18 cellular contexts compared by ENCODE assay signal in genomic region chr6:164693934-164694333, GRCh38.
DNase-seq lines count a peak whose midpoint lies in the region; ATAC-seq lines count a peak whose summit lies in the region.
"Had no signal": no experiment of that assay in that cellular context is flagged by ENCODE, and none has a peak within 500 bp of the region (broad histone marks: within the 10 kb centered on the region; RNA-seq: fewer than 3 reads in every experiment).

No MANE protein-coding gene starts in this region.

- WGBS in trophoblast cell (ENCODE audit: extremely low coverage, insufficient coverage, insufficient read length) = no CpG with 5 or more reads among the region's 4 CpGs

- H3K27ac ChIP-seq in HUES48 (ENCODE audit: low read depth, low read length) (peak overlapping the region; percentile 81), trophoblast cell (ENCODE audit: low read depth, low read length) (no peak overlapping the region)
- H3K27ac ChIP-seq: PC-9, prostate gland, VCaP had no signal

- intact Hi-C loops in left cardiac atrium (cut with DNase I) = no loop called here

- H4K12ac ChIP-seq in trophoblast cell (ENCODE audit: low read depth, low read length) = no peak overlapping the region

- H3K36me3 ChIP-seq in HUES48 (ENCODE audit: control insufficient read depth, insufficient read depth, low read length) (no peaks in the 10 kb centered on the region), trophoblast cell (ENCODE audit: control insufficient read depth in 1 of 2, insufficient read depth in 2 of 2, low read length in 2 of 2) (no peaks in the 10 kb centered on the region)
- H3K36me3 ChIP-seq: prostate gland had no signal

- H3K14ac ChIP-seq in trophoblast cell (ENCODE audit: low read length) = no peak overlapping the region

- ATAC-seq in left cardiac atrium (peak in 1 of 2 donors; percentile 77), HG03097 (IDR thresholded peaks at IDR 0.05; ENCODE audit: low FRiP score, unreplicated experiment) (no peak)
- ATAC-seq: activated CD8-positive, alpha-beta T cell treated with anti-CD3 and anti-CD28 coated beads, Interleukin-2, amount 10 ng/mL, durations not matched to agents 7 days and 5 days; HCT116; K562; stimulated activated naive CD8-positive, alpha-beta T cell treated with anti-CD3 and anti-CD28 coated beads, Interleukin-15, amount 100 ng/mL, for 72 hours had no signal

- no peak overlapping the region for H2AFZ ChIP-seq in trophoblast cell (ENCODE audit: insufficient read depth, low read length, poor library complexity)
- H2AFZ ChIP-seq: PC-9 had no signal

- no peak overlapping the region for H2BK5ac ChIP-seq in trophoblast cell (ENCODE audit: low read depth, low read length, poor library complexity)

- H3K4me1 ChIP-seq in HUES48 (ENCODE audit: control insufficient read depth, insufficient read depth, low read length) (peaks cover 42% of the 10 kb centered on the region), trophoblast cell (ENCODE audit: control insufficient read depth in 1 of 2, insufficient read depth in 2 of 2, low read length in 2 of 2) (no peaks in the 10 kb centered on the region)
- H3K4me1 ChIP-seq: prostate gland had no signal

- no peak overlapping the region for H2AK5ac ChIP-seq in trophoblast cell (ENCODE audit: low read length)

- no peak overlapping the region for H3K4ac ChIP-seq in trophoblast cell (ENCODE audit: low read depth, low read length)

- H2BK120ac ChIP-seq in trophoblast cell (ENCODE audit: insufficient read depth, low read length, poor library complexity) = no peak overlapping the region

- H2BK12ac ChIP-seq in trophoblast cell (ENCODE audit: low read length) = no peak overlapping the region

- H3K4me2 ChIP-seq in trophoblast cell (ENCODE audit: low read length) = no peak overlapping the region
- H3K4me2 ChIP-seq: PC-9 had no signal

- H3K23ac ChIP-seq in trophoblast cell (ENCODE audit: low read length) = no peak overlapping the region

- H3K79me1 ChIP-seq in trophoblast cell (ENCODE audit: low read length) = no peaks in the 10 kb centered on the region

- no peak overlapping the region for H3K18ac ChIP-seq in trophoblast cell (ENCODE audit: low read length)

- no peak overlapping the region for H4K91ac ChIP-seq in trophoblast cell (ENCODE audit: low read depth, low read length)

- no peak overlapping the region for H4K8ac ChIP-seq in trophoblast cell (ENCODE audit: low read depth, low read length)

- DNase-seq in amygdala (lab: John Stamatoyannopoulos, UW) = peak in 46 of 56 donors; percentile 7 to 80 (median 38)
- peak; percentile 19 for DNase-seq in left cardiac atrium
- peak; percentile 99 for DNase-seq in pons (ENCODE audit: low spot score)
- DNase-seq in activated CD8-positive, alpha-beta memory T cell treated with anti-CD3 and anti-CD28 coated beads for 24 hours = no peak
- DNase-seq in trophoblast cell = no peak
- DNase-seq: activated CD8-positive, alpha-beta T cell treated with anti-CD3 and anti-CD28 coated beads, Interleukin-2, amount 10 ng/mL, durations not matched to agents 7 days and 5 days; aorta; effector memory CD4-positive, alpha-beta T cell; NCI-H187; NCI-H526; PC-9; stimulated activated naive CD8-positive, alpha-beta T cell treated with anti-CD3 and anti-CD28 coated beads, Interleukin-15, amount 100 ng/mL, for 72 hours had no signal

- H3K27me3 ChIP-seq in HUES48 (ENCODE audit: control insufficient read depth, insufficient read depth, low read length) (no peaks in the 10 kb centered on the region), trophoblast cell (ENCODE audit: insufficient read depth, low read length) (no peaks in the 10 kb centered on the region)

- H3K4me3 ChIP-seq in HUES48 (ENCODE audit: low read depth, low read length) (peak overlapping the region; percentile 23), trophoblast cell (ENCODE audit: low read depth, low read length) (no peak overlapping the region)
- H3K4me3 ChIP-seq: K562, PC-9, prostate gland had no signal

- H3K79me2 ChIP-seq in trophoblast cell (ENCODE audit: control insufficient read depth, insufficient read depth, low read length, poor library complexity) = no peaks in the 10 kb centered on the region

- no peaks in the 10 kb centered on the region for H3K9me3 ChIP-seq in HUES48 (ENCODE audit: control insufficient read depth, insufficient read depth, low read length)
- H3K9me3 ChIP-seq in trophoblast cell (ENCODE audit: insufficient read depth, low read depth, low read length) = no peaks in the 10 kb centered on the region
- H3K9me3 ChIP-seq: prostate gland had no signal

- H3K9ac ChIP-seq in HUES48 (ENCODE audit: low read depth, low read length) (no peak overlapping the region), trophoblast cell (ENCODE audit: low read length) (no peak overlapping the region)

Comparison
In these comparisons a context has a peak if more than half of its experiments do, and no peak if none do; other contexts are left out.
1. DNase-seq: peak in amygdala (46 of 56), left cardiac atrium (single experiment) and pons (single experiment); none in activated CD8-positive, alpha-beta memory T cell treated with anti-CD3 and anti-CD28 coated beads for 24 hours (single experiment) and trophoblast cell (0 of 2).